In genomic region chr1:165633624-165634023, GRCh38 we compare ENCODE assay signal across 11 cellular contexts. TPM values are rescaled to one million over a fixed set of nuclear protein-coding genes. Genes with fewer than 3 reads are reported as not detected.
DNase-seq lines count a peak whose midpoint lies in the region; ATAC-seq and TF ChIP-seq lines count a peak whose summit lies in the region.
"Had no signal": no experiment of that assay in that cellular context is flagged by ENCODE, and none has a peak within 500 bp of the region (broad histone marks: within the 10 kb centered on the region; RNA-seq: fewer than 3 reads in every experiment).

No MANE protein-coding gene starts in this region.

- H3K9me3 Mint-ChIP-seq in brain = no peaks in the 10 kb centered on the region
- H3K9me3 Mint-ChIP-seq: activated CD4-positive, alpha-beta T cell treated with anti-CD3 and anti-CD28 coated beads, Interleukin-2, amount 10 ng/mL, durations not matched to agents 24 days and 14 days had no signal

- no peaks in the 10 kb centered on the region for H3F3A ChIP-seq in neural cell (ENCODE audit: insufficient read depth, low read length, poor library complexity, severe bottlenecking)

- WGBS in aorta, 2 donors = 23 to 26% methylated on average over 3 of the region's 3 CpGs

- H3K27me3 Mint-ChIP-seq in brain = no peaks in the 10 kb centered on the region

- no peaks in the 10 kb centered on the region for H3K27me3 ChIP-seq in neural cell (ENCODE audit: insufficient read depth, low read depth, low read length)
- no peaks in the 10 kb centered on the region for H3K27me3 ChIP-seq in aorta (ENCODE audit: control insufficient read depth in 1 of 2, insufficient read depth in 2 of 2, low read length in 1 of 2)
- H3K27me3 ChIP-seq: pancreas had no signal

- peaks cover 26% of the 10 kb centered on the region for H3K4me1 Mint-ChIP-seq in brain

- H2AFZ ChIP-seq in neural cell (ENCODE audit: low read depth, low read length) = no peak overlapping the region

- H3K79me2 ChIP-seq in neural cell (replicated peaks; ENCODE audit: insufficient read depth, low read length) = peaks cover 5% of the 10 kb centered on the region

- ATAC-seq in HG02763 (IDR thresholded peaks at IDR 0.05; ENCODE audit: unreplicated experiment) (no peak), aorta (ENCODE audit: low FRiP score) (no peak)
- ATAC-seq: pancreas had no signal

- no peak overlapping the region for H3K4me2 ChIP-seq in neural cell (ENCODE audit: low read length)

- intact Hi-C loops in aorta (cut with DNase I) = loop anchor here in 1 of 2 donors (5.0 to 10.0 kb wide), 3 partner anchors 36 to 194 kb away; partner anchors contain the start of genes TMCO1 and UCK2

- TF ChIP-seq CTCF in brain (conservative IDR thresholded peaks at IDR 0.05) (no peak), neural cell (IDR thresholded peaks at IDR 0.05; ENCODE audit: poor library complexity, severe bottlenecking) (no peak)

- no peak for TF ChIP-seq EP300 in neural cell (conservative IDR thresholded peaks at IDR 0.05; ENCODE audit: poor library complexity, severe bottlenecking)

- no peaks in the 10 kb centered on the region for H3K36me3 ChIP-seq in neural cell (ENCODE audit: insufficient read depth, low read length)
- no peaks in the 10 kb centered on the region for H3K36me3 ChIP-seq in aorta (ENCODE audit: control insufficient read depth in 1 of 2, insufficient read depth in 2 of 2, low read length in 1 of 2)
- H3K36me3 ChIP-seq: pancreas had no signal

- peaks cover 4 to 6% of the 10 kb centered on the region in 2 donors for H3K4me1 ChIP-seq in aorta (ENCODE audit: control insufficient read depth in 1 of 2, insufficient read depth in 2 of 2, low read length in 2 of 2)

- H3K27ac ChIP-seq in neural cell (ENCODE audit: low read length) = no peak overlapping the region
- no peak overlapping the region for H3K27ac ChIP-seq in aorta (ENCODE audit: low read depth in 1 of 2, low read length in 2 of 2)
- H3K27ac ChIP-seq: pancreas had no signal

- H3K9me3 ChIP-seq in neural cell (ENCODE audit: low read length) = no peaks in the 10 kb centered on the region
- no peaks in the 10 kb centered on the region for H3K9me3 ChIP-seq in aorta (ENCODE audit: control insufficient read depth, low read length)
- H3K9me3 ChIP-seq: pancreas had no signal

- H3K9ac ChIP-seq in neural cell (ENCODE audit: low read length) = no peak overlapping the region

- H3K9me2 ChIP-seq in neural cell (ENCODE audit: insufficient read depth, low read length) = no peaks in the 10 kb centered on the region

- no peak for TF ChIP-seq RAD21 in neural cell (conservative IDR thresholded peaks at IDR 0.05)

- H3K36me3 Mint-ChIP-seq in brain = peaks cover 14% of the 10 kb centered on the region

- peak overlapping the region in 4 of 5 experiments; percentile 62 to 84 (median 70) for H3K4me3 Mint-ChIP-seq in brain
- H3K4me3 Mint-ChIP-seq: activated CD4-positive, alpha-beta T cell treated with anti-CD3 and anti-CD28 coated beads, Interleukin-2, amount 10 ng/mL, durations not matched to agents 24 days and 14 days had no signal

- peak overlapping the region; percentile 9 for H3K4me3 ChIP-seq in neural cell (ENCODE audit: low read length)
- H3K4me3 ChIP-seq in aorta (ENCODE audit: low read length in 2 of 2) = no peak overlapping the region

- H3K27ac Mint-ChIP-seq in brain = peak overlapping the region in 3 of 5 experiments; percentile 19 to 59 (median 20)
- H3K27ac Mint-ChIP-seq: activated CD4-positive, alpha-beta T cell treated with anti-CD3 and anti-CD28 coated beads, Interleukin-2, amount 10 ng/mL, durations not matched to agents 24 days and 14 days had no signal

- H4K20me1 ChIP-seq in neural cell (ENCODE audit: insufficient read depth) = no peaks in the 10 kb centered on the region

- DNase-seq in Daoy (ENCODE audit: low read depth) = peak; percentile 21
- DNase-seq in HT1080 (ENCODE audit: low read depth) = peak; percentile 27
- DNase-seq in aorta = no peak
- no peak for DNase-seq in 8988T
- no peak for DNase-seq in hypothalamus (lab: John Stamatoyannopoulos, UW)
- DNase-seq: activated CD4-positive, alpha-beta T cell treated with anti-CD3 and anti-CD28 coated beads, Interleukin-2, amount 10 ng/mL, durations not matched to agents 24 days and 14 days; caudate nucleus; pancreas had no signal

TF ChIP-seq in neural cell, 6 proteins besides CTCF, POLR2A, EP300 and RAD21:
- TF ChIP-seq SMC3 (conservative IDR thresholded peaks at IDR 0.05; ENCODE audit: poor library complexity) (no peak), MXI1 (conservative IDR thresholded peaks at IDR 0.05; ENCODE audit: poor library complexity, severe bottlenecking) (no peak), REST (IDR thresholded peaks at IDR 0.05; ENCODE audit: borderline replicate concordance) (no peak), EZH2 (IDR thresholded peaks at IDR 0.05; ENCODE audit: borderline replicate concordance, insufficient read depth, low read length, poor library complexity, severe bottlenecking) (no peak), POLR2AphosphoS5 (IDR thresholded peaks at IDR 0.05) (no peak), TAF1 (IDR thresholded peaks at IDR 0.05; ENCODE audit: low read depth) (no peak)

RNA-seq across cellular contexts. Expression of gene MGST3, which starts 2.6 kb away (rescaled TPM):
- 107 and 112 TPM in 2 replicates for total RNA-seq in Daoy (2014; rRNA removed; shearing (Covaris generic))
- 80.9 and 95.1 TPM in 2 replicates for total RNA-seq in HT1080 (2014; rRNA removed; shearing (Covaris generic))
- 69.6 and 74.8 TPM in 2 replicates for polyA plus RNA-seq in HT1080 (2015; cell fraction: cytosol; rRNA removed)
- polyA plus RNA-seq in HT1080 (2015; cell fraction: nucleus; rRNA removed) = 48.3 and 53.9 TPM in 2 replicates
- 196 TPM for polyA plus RNA-seq in brain (ENCODE audit: insufficient read depth, low read depth, low replicate concordance)
- 213 and 219 TPM in 2 replicates for polyA plus RNA-seq in neural cell
- 65.7 and 66.3 TPM in 2 replicates for polyA minus RNA-seq in neural cell
- total RNA-seq in aorta = 100 to 1,000 TPM; 199 to 230 TPM
- 100 to 1,000 TPM; 203 to 277 TPM for polyA plus RNA-seq in aorta

Comparison
In these comparisons a context has a peak if more than half of its experiments do, and no peak if none do; other contexts are left out.
1. DNase-seq: peak in Daoy (single experiment) and HT1080 (single experiment); none in aorta (0 of 2), 8988T (single experiment) and hypothalamus (0 of 51).